Comparison of ENCODE assay signal across 20 cellular contexts in the genomic region with DNA sequence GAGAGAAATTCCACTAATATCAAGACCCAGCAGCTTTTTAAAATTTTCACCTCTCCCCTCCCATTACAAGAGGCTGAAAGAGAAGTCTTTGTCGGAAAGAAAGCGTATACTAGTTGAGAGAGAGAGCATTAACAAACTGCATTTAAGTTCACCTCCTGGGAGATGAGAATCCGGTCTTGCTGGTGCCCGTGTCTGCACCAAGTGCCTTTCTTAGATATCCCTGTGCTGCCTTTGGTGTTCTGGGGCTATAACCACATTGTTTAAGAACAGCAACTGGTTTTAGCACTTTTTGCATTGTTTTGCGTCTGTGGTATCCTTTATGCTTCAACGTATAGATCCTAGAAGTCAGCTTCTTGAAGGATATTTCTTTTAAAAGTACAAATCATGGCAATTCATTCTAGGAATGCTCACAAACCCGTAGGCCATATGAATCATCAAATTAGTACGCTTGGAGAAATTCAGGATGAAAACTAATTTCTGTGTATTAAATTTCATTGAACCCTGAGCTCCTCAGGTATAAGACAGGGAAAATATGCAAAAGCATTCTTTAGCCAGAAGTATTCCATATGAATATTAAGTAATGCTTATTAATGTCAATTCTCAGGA. TPM values are rescaled to one million over a fixed set of nuclear protein-coding genes. Genes with fewer than 3 reads are reported as not detected.
"Had no signal": no experiment of that assay in that cellular context is flagged by ENCODE, and none has a peak within 500 bp of the region (broad histone marks: within the 10 kb centered on the region; RNA-seq: fewer than 3 reads in every experiment).

No MANE protein-coding gene starts in this region.

- H3K36me3 Mint-ChIP-seq: activated naive CD8-positive, alpha-beta T cell; naive B cell; type B pancreatic cell had no signal

- H3K27ac Mint-ChIP-seq: activated naive CD8-positive, alpha-beta T cell; endodermal cell; naive B cell; type B pancreatic cell had no signal

- H3K9me3 Mint-ChIP-seq: endodermal cell, naive B cell had no signal

- DNase-seq: activated CD4-positive, alpha-beta T cell treated with anti-CD3 and anti-CD28 coated beads, Interleukin-2, amount 50 U/mL, for 1 hour; activated CD8-positive, alpha-beta memory T cell treated with anti-CD3 and anti-CD28 coated beads for 24 hours; activated gamma-delta T cell treated with Interleukin-2 at 50 U/mL for 16 hours; amygdala; endodermal cell; erythroblast; naive B cell; posterior cingulate gyrus; stimulated activated CD4-positive, alpha-beta T cell treated with anti-CD3 and anti-CD28 coated beads, Interleukin-4, amount 100 ng/mL, for 24 hours; stimulated activated naive CD4-positive, alpha-beta T cell treated with Interleukin-2 at 50 U/mL for 16 hours; substantia nigra; T-helper 9 cell had no signal

- H3K27me3 Mint-ChIP-seq: type B pancreatic cell had no signal

- ATAC-seq: activated CD4-positive, CD25-positive, alpha-beta regulatory T cell treated with anti-CD3 and anti-CD28 coated beads, Interleukin-2, amount 50 U/mL, for 24 hours; left lobe of liver had no signal

- H3K4me3 Mint-ChIP-seq: activated naive CD8-positive, alpha-beta T cell; endodermal cell; naive B cell; type B pancreatic cell had no signal

- H3K4me1 Mint-ChIP-seq: naive B cell had no signal

RNA-seq across cellular contexts. Expression of a gene that starts 3.4 kb away (rescaled TPM):
- total RNA-seq: chondrocyte, dermis microvascular lymphatic vessel endothelial cell, endodermal cell, left lobe of liver, lung microvascular endothelial cell, skeletal muscle tissue had no signal
